Comparison of ENCODE assay signal across 1 cellular context in genomic region chr19:42294471-42295137, GRCh38.
TF ChIP-seq lines count a peak whose summit lies in the region.

No MANE protein-coding gene starts in this region.

TF ChIP-seq in HepG2, 621 proteins besides CTCF, POLR2A, EP300 and RAD21:
- TF ChIP-seq SALL1 (CRISPR knock-in tag; IDR thresholded peaks at IDR 0.05) = no peak
- no peak for TF ChIP-seq NCOA1 (CRISPR knock-in tag; IDR thresholded peaks at IDR 0.05)
- TF ChIP-seq, protein P1, sequence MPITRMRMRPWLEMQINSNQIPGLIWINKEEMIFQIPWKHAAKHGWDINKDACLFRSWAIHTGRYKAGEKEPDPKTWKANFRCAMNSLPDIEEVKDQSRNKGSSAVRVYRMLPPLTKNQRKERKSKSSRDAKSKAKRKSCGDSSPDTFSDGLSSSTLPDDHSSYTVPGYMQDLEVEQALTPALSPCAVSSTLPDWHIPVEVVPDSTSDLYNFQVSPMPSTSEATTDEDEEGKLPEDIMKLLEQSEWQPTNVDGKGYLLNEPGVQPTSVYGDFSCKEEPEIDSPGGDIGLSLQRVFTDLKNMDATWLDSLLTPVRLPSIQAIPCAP (CRISPR knock-in tag; IDR thresholded peaks at IDR 0.05; ENCODE audit: low read depth) = no peak
- TF ChIP-seq, protein P2, sequence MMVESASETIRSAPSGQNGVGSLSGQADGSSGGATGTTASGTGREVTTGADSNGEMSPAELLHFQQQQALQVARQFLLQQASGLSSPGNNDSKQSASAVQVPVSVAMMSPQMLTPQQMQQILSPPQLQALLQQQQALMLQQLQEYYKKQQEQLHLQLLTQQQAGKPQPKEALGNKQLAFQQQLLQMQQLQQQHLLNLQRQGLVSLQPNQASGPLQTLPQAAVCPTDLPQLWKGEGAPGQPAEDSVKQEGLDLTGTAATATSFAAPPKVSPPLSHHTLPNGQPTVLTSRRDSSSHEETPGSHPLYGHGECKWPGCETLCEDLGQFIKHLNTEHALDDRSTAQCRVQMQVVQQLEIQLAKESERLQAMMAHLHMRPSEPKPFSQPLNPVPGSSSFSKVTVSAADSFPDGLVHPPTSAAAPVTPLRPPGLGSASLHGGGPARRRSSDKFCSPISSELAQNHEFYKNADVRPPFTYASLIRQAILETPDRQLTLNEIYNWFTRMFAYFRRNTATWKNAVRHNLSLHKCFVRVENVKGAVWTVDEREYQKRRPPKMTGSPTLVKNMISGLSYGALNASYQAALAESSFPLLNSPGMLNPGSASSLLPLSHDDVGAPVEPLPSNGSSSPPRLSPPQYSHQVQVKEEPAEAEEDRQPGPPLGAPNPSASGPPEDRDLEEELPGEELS (CRISPR knock-in tag; IDR thresholded peaks at IDR 0.05) = no peak
- TF ChIP-seq ARNTL (CRISPR knock-in tag; IDR thresholded peaks at IDR 0.05) = no peak
- TF ChIP-seq RAD51 (IDR thresholded peaks at IDR 0.05; ENCODE audit: borderline replicate concordance) = no peak
- TF ChIP-seq MTF2 (CRISPR knock-in tag; IDR thresholded peaks at IDR 0.05; ENCODE audit: borderline replicate concordance) = no peak
- TF ChIP-seq DPF2 (CRISPR knock-in tag; IDR thresholded peaks at IDR 0.05; ENCODE audit: borderline replicate concordance, low read depth) = no peak
- no peak for TF ChIP-seq RBFOX2 (IDR thresholded peaks at IDR 0.05; ENCODE audit: low read depth, low read length)
- no peak for TF ChIP-seq ZNF747 (CRISPR knock-in tag; IDR thresholded peaks at IDR 0.05; ENCODE audit: borderline replicate concordance)
- no peak for TF ChIP-seq BHLHE40 (IDR thresholded peaks at IDR 0.05; ENCODE audit: low read length)
- TF ChIP-seq, protein P3, sequence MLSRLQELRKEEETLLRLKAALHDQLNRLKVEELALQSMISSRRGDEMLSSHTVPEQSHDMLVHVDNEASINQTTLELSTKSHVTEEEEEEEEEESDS (CRISPR knock-in tag; IDR thresholded peaks at IDR 0.05; ENCODE audit: borderline replicate concordance) = no peak
- TF ChIP-seq CBX2 (IDR thresholded peaks at IDR 0.05; ENCODE audit: low read depth, low read length) = no peak
- TF ChIP-seq CBX2 (CRISPR knock-in tag; IDR thresholded peaks at IDR 0.05; ENCODE audit: low read depth) = no peak
- no peak for TF ChIP-seq ZFAT (CRISPR knock-in tag; conservative IDR thresholded peaks at IDR 0.05)
- TF ChIP-seq RXRA (CRISPR knock-in tag; IDR thresholded peaks at IDR 0.05) = no peak
- TF ChIP-seq ZNF550 (CRISPR knock-in tag; IDR thresholded peaks at IDR 0.05; ENCODE audit: borderline replicate concordance) = no peak
